ENCODE assay signal across 11 cellular contexts in the genomic region with DNA sequence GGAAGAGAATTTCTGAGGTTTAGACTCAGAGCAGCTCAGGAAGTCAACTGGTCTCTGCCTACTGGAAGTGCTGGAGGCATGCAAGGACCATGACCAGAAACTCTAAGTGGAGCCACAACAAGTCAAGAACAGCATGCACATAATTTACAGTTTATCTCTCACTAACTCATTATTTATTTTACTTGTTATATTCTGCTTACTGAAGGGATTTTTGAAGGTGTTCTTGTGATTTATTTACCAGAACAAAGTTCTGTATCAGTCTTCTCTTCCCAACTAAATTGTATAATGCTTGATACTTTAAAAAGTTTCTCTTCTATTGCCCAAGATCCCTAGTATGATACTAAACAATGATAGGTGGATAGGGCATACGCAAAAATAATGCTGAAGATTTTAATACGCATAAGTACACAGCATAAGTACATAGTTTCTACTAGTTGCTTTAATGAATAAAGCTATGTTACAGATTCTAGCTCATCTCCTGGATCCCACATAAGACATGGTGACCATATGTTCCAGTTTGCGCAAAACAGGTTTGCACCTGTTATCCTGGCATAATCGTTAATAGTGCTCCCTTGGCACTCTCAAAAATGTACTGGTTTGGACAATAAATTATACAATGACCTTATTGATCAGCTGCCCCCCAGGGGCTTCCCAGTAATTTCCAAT. TPM values are rescaled to one million over a fixed set of nuclear protein-coding genes. Genes with fewer than 3 reads are reported as not detected.
DNase-seq lines count a peak whose midpoint lies in the region; ATAC-seq and TF ChIP-seq lines count a peak whose summit lies in the region.
"Had no signal": no experiment of that assay in that cellular context is flagged by ENCODE, and none has a peak within 500 bp of the region (broad histone marks: within the 10 kb centered on the region; RNA-seq: fewer than 3 reads in every experiment).

No MANE protein-coding gene starts in this region.

- no peak for TF ChIP-seq POLR2A in HCT116 (IDR thresholded peaks at IDR 0.05; ENCODE audit: borderline replicate concordance, extremely low read depth, insufficient read depth, insufficient read length)

- intact Hi-C loops in HCT116 (cut with micrococcal nuclease): loop anchor here (5.0 kb wide), 5 partner anchors 69 to 549 kb away; no protein-coding TSS in a partner anchor

- no peaks in the 10 kb centered on the region for H3K4me1 ChIP-seq in HCT116 (ENCODE audit: control insufficient read depth in 1 of 2, insufficient read depth in 2 of 2, low read length in 2 of 2)

- H4K20me1 ChIP-seq in HCT116 (ENCODE audit: insufficient read depth): no peaks in the 10 kb centered on the region

- CTCF ChIA-PET in HCT116 (lab: Charles Lee): interaction anchor here (0.8 to 4.2 kb wide), 24 partner anchors 9 to 547 kb away, joined by 3 to 98 read pairs (median 8); a partner anchor contains a TSS

- no peak overlapping the region for H2AFZ ChIP-seq in HCT116 (ENCODE audit: low read depth, low read length, poor library complexity, severe bottlenecking)

- no peak for DNase-seq in HCT116 (ENCODE audit: low read depth, low spot score)
- DNase-seq in NCI-H2171 (lab: John Stamatoyannopoulos, UW): peak; percentile 68
- peak; percentile 83 for DNase-seq in cerebellar cortex (ENCODE audit: low spot score)
- no peak for DNase-seq in NCI-H2081 (lab: John Stamatoyannopoulos, UW)

- no peak overlapping the region for H3K4me2 ChIP-seq in HCT116 (ENCODE audit: low read length)
- H3K4me2 ChIP-seq: KMS-11 had no signal

- no peak for TF ChIP-seq CTCF in HCT116 (IDR thresholded peaks at IDR 0.05 in 2 of 3, conservative IDR thresholded peaks at IDR 0.05 in 1 of 3; ENCODE audit: borderline replicate concordance in 1 of 3, insufficient read depth in 1 of 3, low read depth in 2 of 3, low read length in 2 of 3)

- POLR2A ChIA-PET in HCT116 (lab: Charles Lee): interaction anchor here (1.1 to 1.2 kb wide), 2 partner anchors 68 to 91 kb away, joined by 3 to 5 read pairs; no protein-coding TSS in a partner anchor

- no peak overlapping the region for H3K4me3 ChIP-seq in HCT116 (replicated peaks in 1 of 2; ENCODE audit: low read depth in 1 of 2, low read length in 2 of 2)

- no peaks in the 10 kb centered on the region for H3K27me3 ChIP-seq in HCT116 (ENCODE audit: insufficient read depth, low read length)

- H3K27ac ChIP-seq in HCT116 (ENCODE audit: low read depth, low read length): no peak overlapping the region
- H3K27ac ChIP-seq: KMS-11 had no signal

- RAD21 ChIA-PET in HCT116 (lab: Charles Lee; ENCODE audit: low non-redundant PET in 1 of 2, low total read pairs in 2 of 2, uncharacterized antibody in 2 of 2, unreplicated experiment in 2 of 2): interaction anchor here (0.5 to 1.9 kb wide), 9 partner anchors 20 to 374 kb away, joined by 3 to 29 read pairs (median 6); no protein-coding TSS in a partner anchor

- H3K9ac ChIP-seq in HCT116 (ENCODE audit: low read length): no peak overlapping the region
- H3K9ac ChIP-seq: KMS-11 had no signal

- no peak for TF ChIP-seq RAD21 in HCT116 (IDR thresholded peaks at IDR 0.05; ENCODE audit: low read depth)

- BruUV-seq in HCT116 (replicated peaks; lab: Mats Ljungman, UMichigan): no TSS peak

- no peaks in the 10 kb centered on the region for H3K9me2 ChIP-seq in HCT116 (ENCODE audit: insufficient read depth)

- ATAC-seq in HCT116: peak; percentile 36
- ATAC-seq in GM18520 (IDR thresholded peaks at IDR 0.05; ENCODE audit: unreplicated experiment): no peak
- ATAC-seq in GM18861 (IDR thresholded peaks at IDR 0.05; ENCODE audit: unreplicated experiment): no peak

- no peaks in the 10 kb centered on the region for H3K36me3 ChIP-seq in HCT116 (ENCODE audit: control insufficient read depth in 1 of 2, insufficient read depth in 2 of 2, low read length in 2 of 2)

- H3K79me2 ChIP-seq in HCT116 (ENCODE audit: insufficient read depth, low read length): no peaks in the 10 kb centered on the region

- no peaks in the 10 kb centered on the region for H3K9me3 ChIP-seq in HCT116 (ENCODE audit: control insufficient read depth in 1 of 2, insufficient read depth in 1 of 2, low read depth in 1 of 2, low read length in 2 of 2)

TF ChIP-seq in HCT116, 20 proteins besides CTCF, POLR2A, EP300 and RAD21:
- TF ChIP-seq, protein P1, sequence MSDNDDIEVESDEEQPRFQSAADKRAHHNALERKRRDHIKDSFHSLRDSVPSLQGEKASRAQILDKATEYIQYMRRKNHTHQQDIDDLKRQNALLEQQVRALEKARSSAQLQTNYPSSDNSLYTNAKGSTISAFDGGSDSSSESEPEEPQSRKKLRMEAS (IDR thresholded peaks at IDR 0.05): no peak
- TF ChIP-seq FOSL1 (IDR thresholded peaks at IDR 0.05; ENCODE audit: low read depth) (no peak), YY1 (IDR thresholded peaks at IDR 0.05; ENCODE audit: extremely low read depth, insufficient replicate concordance, low read depth, low read length) (no peak), ZNF274 (IDR thresholded peaks at IDR 0.05; ENCODE audit: low read depth, low read length) (no peak), ELF1 (IDR thresholded peaks at IDR 0.05; ENCODE audit: borderline replicate concordance, low read depth) (no peak), SRF (IDR thresholded peaks at IDR 0.05; ENCODE audit: low read depth) (no peak), EZH2 (IDR thresholded peaks at IDR 0.05) (no peak)
- TF ChIP-seq, protein P2, sequence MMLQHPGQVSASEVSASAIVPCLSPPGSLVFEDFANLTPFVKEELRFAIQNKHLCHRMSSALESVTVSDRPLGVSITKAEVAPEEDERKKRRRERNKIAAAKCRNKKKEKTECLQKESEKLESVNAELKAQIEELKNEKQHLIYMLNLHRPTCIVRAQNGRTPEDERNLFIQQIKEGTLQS (IDR thresholded peaks at IDR 0.05): no peak
- TF ChIP-seq, protein P3, sequence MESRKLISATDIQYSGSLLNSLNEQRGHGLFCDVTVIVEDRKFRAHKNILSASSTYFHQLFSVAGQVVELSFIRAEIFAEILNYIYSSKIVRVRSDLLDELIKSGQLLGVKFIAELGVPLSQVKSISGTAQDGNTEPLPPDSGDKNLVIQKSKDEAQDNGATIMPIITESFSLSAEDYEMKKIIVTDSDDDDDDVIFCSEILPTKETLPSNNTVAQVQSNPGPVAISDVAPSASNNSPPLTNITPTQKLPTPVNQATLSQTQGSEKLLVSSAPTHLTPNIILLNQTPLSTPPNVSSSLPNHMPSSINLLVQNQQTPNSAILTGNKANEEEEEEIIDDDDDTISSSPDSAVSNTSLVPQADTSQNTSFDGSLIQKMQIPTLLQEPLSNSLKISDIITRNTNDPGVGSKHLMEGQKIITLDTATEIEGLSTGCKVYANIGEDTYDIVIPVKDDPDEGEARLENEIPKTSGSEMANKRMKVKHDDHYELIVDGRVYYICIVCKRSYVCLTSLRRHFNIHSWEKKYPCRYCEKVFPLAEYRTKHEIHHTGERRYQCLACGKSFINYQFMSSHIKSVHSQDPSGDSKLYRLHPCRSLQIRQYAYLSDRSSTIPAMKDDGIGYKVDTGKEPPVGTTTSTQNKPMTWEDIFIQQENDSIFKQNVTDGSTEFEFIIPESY (IDR thresholded peaks at IDR 0.05; ENCODE audit: extremely low read depth, insufficient replicate concordance, low read length): no peak

RNA-seq across cellular contexts. Expression of a gene that starts 11.6 kb away (rescaled TPM):
- total RNA-seq in HCT116 (2021; ENCODE audit: unreplicated experiment): 4.2 TPM
- 4.2 TPM in 2 replicates for polyA plus RNA-seq in HCT116 (2012)
- total RNA-seq: CD8-positive, alpha-beta T cell had no signal

RNA-seq across cellular contexts. Expression of a gene that starts 22.9 kb away (rescaled TPM):
- total RNA-seq in HCT116 (2021; ENCODE audit: unreplicated experiment): 47.5 TPM
- 23.0 and 27.3 TPM in 2 replicates for polyA plus RNA-seq in HCT116 (2012)

RNA-seq across cellular contexts. Expression of a gene that starts 51.2 kb away (rescaled TPM):
- 0.61 TPM for total RNA-seq in HCT116 (2021; ENCODE audit: unreplicated experiment)
- 0.10 and 0.22 TPM in 2 replicates for polyA plus RNA-seq in HCT116 (2012)
- total RNA-seq: CD8-positive, alpha-beta T cell; HFFc6; MCF 10A; T-helper 17 cell had no signal

Comparison
In these comparisons a context has a peak if more than half of its experiments do, and no peak if none do; other contexts are left out.
1. DNase-seq: peak in NCI-H2171 (single experiment) and cerebellar cortex (single experiment); none in HCT116 (single experiment) and NCI-H2081 (0 of 2).